Comparison of ENCODE assay signal across 1 cellular context in genomic region chr19:35151273-35152065, GRCh38.
TF ChIP-seq lines count a peak whose summit lies in the region.

No MANE protein-coding gene starts in this region.

TF ChIP-seq in K562, 482 proteins besides CTCF, POLR2A, EP300 and RAD21:
- TF ChIP-seq ZNF277 (CRISPR knock-in tag; IDR thresholded peaks at IDR 0.05; ENCODE audit: borderline replicate concordance) (no peak), RHOXF2B (CRISPR knock-in tag; conservative IDR thresholded peaks at IDR 0.05) (no peak), BCOR (IDR thresholded peaks at IDR 0.05) (no peak), NONO (IDR thresholded peaks at IDR 0.05; ENCODE audit: low read depth in 2 of 2, low read length in 1 of 2) (no peak), ZNF280B (CRISPR knock-in tag; IDR thresholded peaks at IDR 0.05) (no peak), ZBTB33 (CRISPR knock-in tag; IDR thresholded peaks at IDR 0.05) (peak; percentile 97), TGIF2 (CRISPR knock-in tag; IDR thresholded peaks at IDR 0.05) (no peak), FOXA3 (CRISPR knock-in tag; conservative IDR thresholded peaks at IDR 0.05 in 1 of 2, IDR thresholded peaks at IDR 0.05 in 1 of 2) (no peak), NFYB (IDR thresholded peaks at IDR 0.05; ENCODE audit: extremely low read depth, insufficient read length) (no peak), ZFP91 (CRISPR knock-in tag; IDR thresholded peaks at IDR 0.05) (no peak), NFIC (IDR thresholded peaks at IDR 0.05) (peak; percentile 34; the same call in 1 of the 2 replicates), CREM (IDR thresholded peaks at IDR 0.05; ENCODE audit: low read depth) (no peak), ARID3A (IDR thresholded peaks at IDR 0.05; ENCODE audit: borderline replicate concordance, low read depth, low read length) (no peak), ZBTB26 (CRISPR knock-in tag; IDR thresholded peaks at IDR 0.05) (no peak)
